11 cellular contexts compared by ENCODE assay signal in genomic region chr7:129739427-129739826, GRCh38.
A peak's percentile ranks its signal among the peaks of the same experiment; 100 is the strongest.
DNase-seq lines count a peak whose midpoint lies in the region; ATAC-seq and TF ChIP-seq lines count a peak whose summit lies in the region.
"Had no signal": no experiment of that assay in that cellular context is flagged by ENCODE, and none has a peak within 500 bp of the region (broad histone marks: within the 10 kb centered on the region; RNA-seq: fewer than 3 reads in every experiment).

No MANE protein-coding gene starts in this region.

- intact Hi-C loops in A673 (cut with micrococcal nuclease; ENCODE audit: unreplicated experiment), result no loop called here
- intact Hi-C loops in body of pancreas (cut with DNase I), result no loop called here
- intact Hi-C loops in posterior vena cava (cut with DNase I), result no loop called here
- intact Hi-C loops in esophagus muscularis mucosa (cut with DNase I), result loop anchor here (10.0 kb wide), 1 partner anchor 275 kb away; no protein-coding TSS in a partner anchor
- intact Hi-C loops in activated CD4-positive, alpha-beta T cell treated with anti-CD3 and anti-CD28 coated beads, Interleukin-2, amount 10 ng/mL, durations not matched to agents 24 days and 14 days (cut with micrococcal nuclease), result no loop called here

- TF ChIP-seq CTCF in A673 (conservative IDR thresholded peaks at IDR 0.05; ENCODE audit: low read depth, low read length), result no peak
- no peak for TF ChIP-seq CTCF in body of pancreas (IDR thresholded peaks at IDR 0.05)
- TF ChIP-seq CTCF in kidney epithelial cell (IDR thresholded peaks at IDR 0.05; ENCODE audit: insufficient read depth, low read length, poor library complexity, severe bottlenecking), result no peak
- TF ChIP-seq CTCF in esophagus muscularis mucosa (IDR thresholded peaks at IDR 0.05), result no peak

- H3K9me3 ChIP-seq in A673 (ENCODE audit: low read depth, low read length, poor library complexity, severe bottlenecking) (no peaks in the 10 kb centered on the region), body of pancreas (no peaks in the 10 kb centered on the region), esophagus muscularis mucosa (no peaks in the 10 kb centered on the region)

- no peaks in the 10 kb centered on the region for H3K9me3 Mint-ChIP-seq in activated CD4-positive, alpha-beta T cell treated with anti-CD3 and anti-CD28 coated beads, Interleukin-2, amount 10 ng/mL, durations not matched to agents 24 days and 14 days
- H3K9me3 Mint-ChIP-seq: activated naive CD4-positive, alpha-beta T cell treated with anti-CD3 and anti-CD28 coated beads, Interleukin-2, amount 50 U/mL, for 24 hours had no signal

- H3K36me3 ChIP-seq in A673 (ENCODE audit: insufficient read depth, low read length, poor library complexity, severe bottlenecking) (peaks cover 3% of the 10 kb centered on the region), body of pancreas (replicated peaks in 1 of 2; ENCODE audit: insufficient read depth in 1 of 2, low read depth in 2 of 2) (no peaks in the 10 kb centered on the region), kidney epithelial cell (ENCODE audit: control insufficient read depth, insufficient read depth, low read length) (no peaks in the 10 kb centered on the region), esophagus muscularis mucosa (peaks cover 6 to 52% (median 31%) of the 10 kb centered on the region in 4 donors)

- H3K27me3 ChIP-seq in A673 (replicated peaks; ENCODE audit: insufficient read depth, low read depth, low read length, poor library complexity) (no peaks in the 10 kb centered on the region), body of pancreas (no peaks in the 10 kb centered on the region), kidney epithelial cell (ENCODE audit: control insufficient read depth, insufficient read depth, low read length) (no peaks in the 10 kb centered on the region), esophagus muscularis mucosa (no peaks in the 10 kb centered on the region)

- H3K4me1 Mint-ChIP-seq in activated CD4-positive, alpha-beta T cell treated with anti-CD3 and anti-CD28 coated beads, Interleukin-2, amount 10 ng/mL, durations not matched to agents 24 days and 14 days, result peaks cover 4% of the 10 kb centered on the region
- H3K4me1 Mint-ChIP-seq: activated naive CD4-positive, alpha-beta T cell treated with anti-CD3 and anti-CD28 coated beads, Interleukin-2, amount 50 U/mL, for 24 hours had no signal

- H3K4me1 ChIP-seq in A673 (ENCODE audit: insufficient read depth, low read length, poor library complexity, severe bottlenecking), result no peaks in the 10 kb centered on the region
- H3K4me1 ChIP-seq in body of pancreas, result peaks cover 7% of the 10 kb centered on the region
- peaks cover 31 to 38% (median 34%) of the 10 kb centered on the region in 4 donors for H3K4me1 ChIP-seq in esophagus muscularis mucosa

- no peaks in the 10 kb centered on the region for H3K27me3 Mint-ChIP-seq in activated CD4-positive, alpha-beta T cell treated with anti-CD3 and anti-CD28 coated beads, Interleukin-2, amount 10 ng/mL, durations not matched to agents 24 days and 14 days
- H3K27me3 Mint-ChIP-seq: activated CD4-positive, alpha-beta T cell treated with anti-CD3 and anti-CD28 coated beads for 36 hours; activated naive CD4-positive, alpha-beta T cell treated with anti-CD3 and anti-CD28 coated beads, Interleukin-2, amount 50 U/mL, for 24 hours had no signal

- TF ChIP-seq POLR2A in body of pancreas (IDR thresholded peaks at IDR 0.05) (no peak), esophagus muscularis mucosa (IDR thresholded peaks at IDR 0.05; ENCODE audit: low read depth) (no peak)

- peaks cover 10% of the 10 kb centered on the region for H3K36me3 Mint-ChIP-seq in activated CD4-positive, alpha-beta T cell treated with anti-CD3 and anti-CD28 coated beads, Interleukin-2, amount 10 ng/mL, durations not matched to agents 24 days and 14 days (ENCODE audit: low read depth)

- H3K4me3 ChIP-seq in A673 (ENCODE audit: low read depth, low read length, poor library complexity, severe bottlenecking), result no peak overlapping the region
- no peak overlapping the region for H3K4me3 ChIP-seq in body of pancreas
- no peak overlapping the region for H3K4me3 ChIP-seq in kidney epithelial cell (ENCODE audit: low read depth, low read length)
- H3K4me3 ChIP-seq in esophagus muscularis mucosa, result no peak overlapping the region
- H3K4me3 ChIP-seq: PC-9 had no signal

- ATAC-seq in body of pancreas, result peak; percentile 47
- no peak for ATAC-seq in activated CD4-positive, CD25-positive, alpha-beta regulatory T cell treated with anti-CD3 and anti-CD28 coated beads, Interleukin-2, amount 50 U/mL, for 24 hours
- ATAC-seq: activated CD4-positive, alpha-beta T cell treated with anti-CD3 and anti-CD28 coated beads for 36 hours had no signal

- POLR2A ChIA-PET in A673 (lab: Charles Lee; ENCODE audit: low non-redundant PET), result no interaction called here

- CTCF ChIA-PET in A673 (lab: Charles Lee), result no interaction called here

- DNase-seq in A673 (ENCODE audit: low spot score), result peak; percentile 25
- peak; percentile 45 to 46 for DNase-seq in Kasumi-1 (lab: John Stamatoyannopoulos, UW)
- peak in 3 of 4 donors; percentile 35 to 49 (median 40) for DNase-seq in body of pancreas
- peak; percentile 21 for DNase-seq in kidney epithelial cell (ENCODE audit: low read depth)
- DNase-seq in posterior vena cava (ENCODE audit: low spot score), result no peak
- no peak for DNase-seq in esophagus muscularis mucosa (ENCODE audit: extremely low spot score)
- no peak for DNase-seq in activated CD4-positive, alpha-beta T cell treated with anti-CD3 and anti-CD28 coated beads, Interleukin-2, amount 10 ng/mL, durations not matched to agents 24 days and 14 days
- DNase-seq: activated CD4-positive, alpha-beta T cell treated with anti-CD3 and anti-CD28 coated beads for 36 hours had no signal

- H3K27ac ChIP-seq in A673 (ENCODE audit: low read depth, low read length, poor library complexity, severe bottlenecking), result no peak overlapping the region
- H3K27ac ChIP-seq in body of pancreas, result no peak overlapping the region
- no peak overlapping the region for H3K27ac ChIP-seq in esophagus muscularis mucosa (replicated peaks in 1 of 4)
- H3K27ac ChIP-seq: PC-9 had no signal

- no peak for TF ChIP-seq EP300 in esophagus muscularis mucosa (IDR thresholded peaks at IDR 0.05)

- no TSS peak for BruUV-seq in A673 (replicated peaks; lab: Mats Ljungman, UMichigan)

- H3K27ac Mint-ChIP-seq in activated CD4-positive, alpha-beta T cell treated with anti-CD3 and anti-CD28 coated beads, Interleukin-2, amount 10 ng/mL, durations not matched to agents 24 days and 14 days, result no peak overlapping the region
- H3K27ac Mint-ChIP-seq: activated CD4-positive, alpha-beta T cell treated with anti-CD3 and anti-CD28 coated beads for 36 hours; activated naive CD4-positive, alpha-beta T cell treated with anti-CD3 and anti-CD28 coated beads, Interleukin-2, amount 50 U/mL, for 24 hours had no signal

- H3K4me3 Mint-ChIP-seq in activated CD4-positive, alpha-beta T cell treated with anti-CD3 and anti-CD28 coated beads, Interleukin-2, amount 10 ng/mL, durations not matched to agents 24 days and 14 days, result no peak overlapping the region
- H3K4me3 Mint-ChIP-seq: activated CD4-positive, alpha-beta T cell treated with anti-CD3 and anti-CD28 coated beads for 36 hours; activated naive CD4-positive, alpha-beta T cell treated with anti-CD3 and anti-CD28 coated beads, Interleukin-2, amount 50 U/mL, for 24 hours had no signal

- 36 to 44% methylated on average over 4 of the region's 4 CpGs for WGBS in body of pancreas, 2 donors
- WGBS in esophagus muscularis mucosa, result 46% methylated on average over 4 of the region's 4 CpGs

Comparison
In these comparisons a context has a peak if more than half of its experiments do, and no peak if none do; other contexts are left out.
1. DNase-seq: peak in A673 (single experiment), Kasumi-1 (2 of 2), body of pancreas (3 of 4) and kidney epithelial cell (single experiment); none in posterior vena cava (single experiment), esophagus muscularis mucosa (single experiment) and activated CD4-positive, alpha-beta T cell treated with anti-CD3 and anti-CD28 coated beads, Interleukin-2, amount 10 ng/mL, durations not matched to agents 24 days and 14 days (single experiment).